ENCODE assay signal across 26 cellular contexts in the genomic region with DNA sequence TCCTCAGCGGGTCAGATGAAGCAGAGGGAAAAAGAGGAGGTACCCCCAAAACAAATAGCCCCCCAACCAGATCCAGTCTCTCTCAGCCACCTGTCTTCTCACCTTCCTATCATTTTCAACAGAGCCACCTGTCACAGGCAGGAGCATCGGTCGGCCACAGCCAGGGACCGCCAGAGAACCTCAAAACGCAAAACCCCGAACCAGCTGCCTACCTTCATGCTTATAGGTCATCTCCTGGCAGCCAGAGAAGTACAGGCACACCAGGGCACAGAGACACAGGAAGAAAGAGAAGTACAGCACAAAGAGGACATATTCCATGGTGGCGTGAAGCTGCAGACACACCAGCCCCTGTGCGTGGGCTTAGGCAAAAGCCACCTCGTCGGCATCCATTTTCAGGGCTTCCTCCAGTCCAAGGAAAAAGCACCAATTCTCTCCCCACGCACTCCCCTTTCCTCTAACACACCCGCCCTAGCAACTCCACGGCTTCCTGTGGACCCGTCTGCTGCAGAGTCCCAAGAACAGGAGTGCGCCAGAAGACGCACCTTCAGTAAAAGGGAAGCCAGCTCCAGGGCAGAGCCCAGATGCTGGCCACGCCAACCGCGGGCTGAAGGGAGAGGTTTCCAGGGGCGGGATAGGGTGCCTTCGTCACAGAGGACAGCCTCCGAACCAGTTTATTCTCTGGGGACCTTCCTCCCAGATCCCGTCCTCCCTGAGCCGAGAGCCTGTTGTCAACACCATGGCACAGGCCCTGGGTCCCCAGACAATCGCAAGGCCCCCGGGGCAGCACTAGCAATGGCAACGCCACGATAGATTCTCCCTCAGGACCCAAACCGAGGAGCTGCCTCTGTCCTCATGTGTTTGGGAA. TPM values are rescaled to one million over a fixed set of nuclear protein-coding genes. Genes with fewer than 3 reads are reported as not detected.
"Had no signal": no experiment of that assay in that cellular context is flagged by ENCODE, and none has a peak within 500 bp of the region (broad histone marks: within the 10 kb centered on the region; RNA-seq: fewer than 3 reads in every experiment).

No MANE protein-coding gene starts in this region.

- FAIRE-seq: HepG2 had no signal

- H3K4me1 ChIP-seq: SJCRH30 had no signal

- H3K27me3 ChIP-seq: MG63 had no signal

- DNase-seq: IMR-90; Karpas-422; KG1; MG63; NCI-H1092; NCI-H1105 treated with DMSO at 0.1 percent for 48 hours; NCI-H1417 treated with DMSO at 0.1 percent for 48 hours; NCI-H146; NCI-H187; NCI-H2029; NCI-H2081 treated with DMSO at 0.1 percent for 48 hours; NCI-H2171; NCI-H226; NCI-H446; NCI-H510A; NCI-H524 treated with DMSO at 0.1 percent for 48 hours; NCI-H774; NK-92 treated with Interleukin-12 subunit alpha and Interleukin-12 subunit beta, amount 100 ng/mL, for 24 hours; PC-3; SHP77 treated with DMSO at 0.1 percent for 48 hours; SJCRH30 had no signal

- H3K36me3 ChIP-seq: MG63, SJCRH30 had no signal

- H3K27ac ChIP-seq: RWPE1, SJCRH30 had no signal

- H3K9me3 ChIP-seq: MG63, SJCRH30 had no signal

- ATAC-seq: Panc1, PC-3, SK-N-SH treated with all-trans-retinoic acid at 6 μM for 48 hours had no signal

- H3K4me3 ChIP-seq: MG63, SJCRH30 had no signal

RNA-seq across cellular contexts. Expression of a gene that starts 51.8 kb away (rescaled TPM):
- total RNA-seq: HepG2, HT1080, IMR-90, PC-3, SJCRH30 had no signal
- polyA plus RNA-seq: HepG2, IMR-90 had no signal
